8 cellular contexts compared by ENCODE assay signal in the genomic region with DNA sequence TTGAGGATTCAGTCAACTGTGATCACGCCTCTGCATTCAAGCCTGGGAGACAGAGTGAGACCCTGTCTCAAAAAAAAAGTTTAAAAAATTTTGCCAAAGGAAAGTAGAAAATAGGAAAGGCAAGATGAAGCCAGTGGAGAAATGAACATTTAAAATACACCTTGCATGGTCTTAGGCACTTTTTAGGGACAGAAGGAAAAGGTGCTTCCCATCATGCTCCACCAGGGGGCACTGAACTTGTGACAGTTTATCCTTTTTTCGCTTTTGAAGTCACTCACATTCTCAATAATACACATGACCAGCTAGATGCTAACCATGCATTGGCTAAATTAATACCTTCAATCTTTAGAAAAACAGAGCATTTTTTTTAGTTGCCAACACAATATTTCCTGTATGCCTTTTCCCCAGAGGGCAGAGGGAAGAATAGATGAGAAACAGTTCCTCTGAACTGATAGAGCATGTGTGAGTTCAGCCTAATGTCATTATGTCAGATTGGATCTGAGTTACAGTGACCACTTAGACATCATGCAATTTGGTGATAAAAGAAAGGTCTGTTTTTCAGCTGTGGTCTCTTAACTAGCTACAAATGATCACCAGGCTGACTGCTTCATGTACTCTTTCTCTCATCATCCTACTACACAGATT.
DNase-seq lines count a peak whose midpoint lies in the region; ATAC-seq, FAIRE-seq and TF ChIP-seq lines count a peak whose summit lies in the region.

No MANE protein-coding gene starts in this region.

- peak; percentile 32 to 68 (median 51) for TF ChIP-seq CTCF in adrenal gland (IDR thresholded peaks at IDR 0.05)

- intact Hi-C loops in adrenal gland (cut with DNase I), result no loop called here

- no peak overlapping the region for H3K27ac ChIP-seq in adrenal gland

- no peaks in the 10 kb centered on the region for H3K4me1 ChIP-seq in adrenal gland (replicated peaks in 1 of 2)

- TF ChIP-seq POLR2A in adrenal gland (IDR thresholded peaks at IDR 0.05), result no peak

- H3K4me3 ChIP-seq in adrenal gland, result no peak overlapping the region

- peak; percentile 98 for FAIRE-seq in islet of Langerhans (lab: Jason Lieb, UNC)

- no peaks in the 10 kb centered on the region for H3K27me3 ChIP-seq in adrenal gland

- WGBS in adrenal gland, 4 donors, result 50 to 67% (median 55%) methylated on average over 2 of the region's 2 CpGs

- H3K36me3 ChIP-seq in adrenal gland (replicated peaks in 1 of 2), result no peaks in the 10 kb centered on the region

- DNase-seq in EL (peak; percentile 67), SK-N-DZ (ENCODE audit: low spot score) (peak; percentile 94), adrenal gland (peak in 6 of 7 donors; percentile 14 to 68 (median 45))
- peak; percentile 45 for DNase-seq in stimulated activated CD4-positive, alpha-beta T cell treated with anti-CD3 and anti-CD28 coated beads, Interleukin-4, amount 100 ng/mL, for 24 hours

- peak; percentile 74 for ATAC-seq in HG03354 (IDR thresholded peaks at IDR 0.05; ENCODE audit: poor library complexity, severe bottlenecking, unreplicated experiment)
- ATAC-seq in GM21576 (IDR thresholded peaks at IDR 0.05; ENCODE audit: unreplicated experiment), result no peak
- no peak for ATAC-seq in HG02970 (IDR thresholded peaks at IDR 0.05; ENCODE audit: low FRiP score, unreplicated experiment)

- no peaks in the 10 kb centered on the region for H3K9me3 ChIP-seq in adrenal gland (replicated peaks in 1 of 3)
